In genomic region chr4:144646523-144647094, GRCh38 we compare ENCODE assay signal across 8 cellular contexts. TPM values are rescaled to one million over a fixed set of nuclear protein-coding genes. Genes with fewer than 3 reads are reported as not detected.
DNase-seq lines count a peak whose midpoint lies in the region; ATAC-seq, FAIRE-seq and TF ChIP-seq lines count a peak whose summit lies in the region.

No MANE protein-coding gene starts in this region.

- no peak overlapping the region for H3K14ac ChIP-seq in neuronal stem cell (ENCODE audit: low read length)

- no peak overlapping the region for H2BK120ac ChIP-seq in neuronal stem cell (ENCODE audit: low read depth, low read length)

- H4K8ac ChIP-seq in neuronal stem cell (ENCODE audit: low read depth, low read length) = no peak overlapping the region

- H3K79me2 ChIP-seq in ACC112 (ENCODE audit: control insufficient read depth, insufficient read depth, low read length, unreplicated experiment) = peaks cover 74% of the 10 kb centered on the region
- no peaks in the 10 kb centered on the region for H3K79me2 ChIP-seq in fibroblast of lung (ENCODE audit: control insufficient read depth, insufficient read depth, low read length)

- no peak overlapping the region for H2BK12ac ChIP-seq in neuronal stem cell (ENCODE audit: low read length)

- no peaks in the 10 kb centered on the region for H3K9me3 ChIP-seq in SK-N-MC (ENCODE audit: low read depth, low read length)
- no peaks in the 10 kb centered on the region for H3K9me3 ChIP-seq in fibroblast of lung (ENCODE audit: control insufficient read depth, insufficient read depth, low read depth, low read length)
- peaks cover 0 to 2% of the 10 kb centered on the region in 2 donors for H3K9me3 ChIP-seq in neuronal stem cell (replicated peaks in 1 of 2; ENCODE audit: control insufficient read depth in 2 of 2, insufficient read depth in 1 of 2, low read depth in 1 of 2, low read length in 2 of 2)

- H4K20me1 ChIP-seq in fibroblast of lung (ENCODE audit: control insufficient read depth, extremely low read depth, insufficient read depth, low read length) = no peaks in the 10 kb centered on the region

- H3K4me1 ChIP-seq in ACC112 (ENCODE audit: control insufficient read depth, insufficient read depth, low read length, unreplicated experiment) = peaks cover 29% of the 10 kb centered on the region
- H3K4me1 ChIP-seq in fibroblast of lung (ENCODE audit: control insufficient read depth, extremely low read depth, insufficient read depth, low read length) = no peaks in the 10 kb centered on the region
- H3K4me1 ChIP-seq in neuronal stem cell (ENCODE audit: control insufficient read depth in 2 of 2, insufficient read depth in 1 of 2, low read depth in 1 of 2, low read length in 2 of 2) = peaks cover 8 to 22% of the 10 kb centered on the region in 2 donors

- no peak for FAIRE-seq in RCC 7860 (lab: Jason Lieb, UNC)

- H3K4me3 ChIP-seq in ACC112 (ENCODE audit: low read depth, low read length) (peak overlapping the region; percentile 90), SK-N-MC (peak overlapping the region; percentile 81), fibroblast of lung (replicated peaks in 1 of 4; ENCODE audit: control extremely low read depth in 1 of 4, insufficient read depth in 1 of 4, low read depth in 3 of 4, low read length in 4 of 4) (peak overlapping the region; percentile 62 to 81 (median 66)), neuronal stem cell (ENCODE audit: low read length in 2 of 2) (peak overlapping the region; percentile 52 to 88)

- H3K23ac ChIP-seq in neuronal stem cell (ENCODE audit: low read depth, low read length, poor library complexity) = no peak overlapping the region

- H2AFZ ChIP-seq in ACC112 (ENCODE audit: low read length, unreplicated experiment) = peak overlapping the region; percentile 94
- peak overlapping the region; percentile 90 for H2AFZ ChIP-seq in fibroblast of lung (ENCODE audit: low read length)
- peak overlapping the region; percentile 90 for H2AFZ ChIP-seq in neuronal stem cell (ENCODE audit: low read length)

- no peak overlapping the region for H2BK15ac ChIP-seq in neuronal stem cell (ENCODE audit: low read length)

- WGBS in neuronal stem cell (ENCODE audit: extremely low coverage in 2 of 2, insufficient read length in 2 of 2, insufficient replicate concordance in 1 of 2), 2 donors = no CpG with 5 or more reads among the region's 22 CpGs

- H2BK5ac ChIP-seq in neuronal stem cell (ENCODE audit: low read length) = no peak overlapping the region

- no peak overlapping the region for H2AK5ac ChIP-seq in neuronal stem cell (ENCODE audit: low read depth, low read length)

- ATAC-seq in GM18907 (IDR thresholded peaks at IDR 0.05; ENCODE audit: unreplicated experiment) (peak; percentile 41), HG03108 (IDR thresholded peaks at IDR 0.05; ENCODE audit: unreplicated experiment) (no peak)

- H3K4me2 ChIP-seq in fibroblast of lung (ENCODE audit: extremely low read depth, insufficient read depth, low read length) (peak overlapping the region; percentile 96), neuronal stem cell (ENCODE audit: insufficient read depth, low read length, poor library complexity, severe bottlenecking) (peak overlapping the region; percentile 89)

- peak in 1 of 2 donors; percentile 37 for TF ChIP-seq CTCF in fibroblast of lung (conservative IDR thresholded peaks at IDR 0.05 in 1 of 2, IDR thresholded peaks at IDR 0.05 in 1 of 2; ENCODE audit: low read depth in 1 of 2, low read length in 2 of 2)

- no peaks in the 10 kb centered on the region for H3K79me1 ChIP-seq in neuronal stem cell (ENCODE audit: low read depth, low read length)

- H3K9ac ChIP-seq in SK-N-MC (ENCODE audit: insufficient read length) (no peak overlapping the region), fibroblast of lung (ENCODE audit: insufficient read depth, low read length) (peak overlapping the region; percentile 5), neuronal stem cell (ENCODE audit: low read depth, low read length, poor library complexity) (no peak overlapping the region)

- H4K91ac ChIP-seq in neuronal stem cell (ENCODE audit: low read depth, low read length, poor library complexity) = no peak overlapping the region

- no peak overlapping the region for H3K18ac ChIP-seq in neuronal stem cell (ENCODE audit: low read length)

- no peaks in the 10 kb centered on the region for H3K27me3 ChIP-seq in ACC112 (ENCODE audit: insufficient read depth, low read length)
- peaks cover 4% of the 10 kb centered on the region for H3K27me3 ChIP-seq in fibroblast of lung (ENCODE audit: control insufficient read depth, insufficient read depth, low read length)
- H3K27me3 ChIP-seq in neuronal stem cell (ENCODE audit: control insufficient read depth in 3 of 3, insufficient read depth in 3 of 3, low read depth in 1 of 3, low read length in 3 of 3) = peaks cover 0 to 24% (median 0%) of the 10 kb centered on the region in 3 experiments

- 0 out of 2 replicates have a peak overlapping the region, but pooled peaks have one; percentile 44 for H3K27ac ChIP-seq in ACC112 (ENCODE audit: low read depth, low read length)
- H3K27ac ChIP-seq in SK-N-MC = no peak overlapping the region
- H3K27ac ChIP-seq in fibroblast of lung (ENCODE audit: insufficient read depth, low read length) = no peak overlapping the region
- H3K27ac ChIP-seq in neuronal stem cell (replicated peaks; ENCODE audit: low read length) = no peak overlapping the region

- DNase-seq in SK-N-MC (ENCODE audit: low read depth, low spot score) (no peak), fibroblast of lung (ENCODE audit: low read depth in 2 of 2) (peak in 1 of 2 donors; percentile 35), neuronal stem cell (ENCODE audit: low spot score) (no peak), DMS153 treated with DMSO at 0.1 percent for 48 hours (lab: John Stamatoyannopoulos, UW; ENCODE audit: unreplicated experiment) (no peak), RCC 7860 (ENCODE audit: low spot score) (no peak)

- no peak overlapping the region for H3K4ac ChIP-seq in neuronal stem cell (ENCODE audit: low read length)

- no peaks in the 10 kb centered on the region for H3K36me3 ChIP-seq in ACC112 (ENCODE audit: insufficient read depth, low read length)
- no peaks in the 10 kb centered on the region for H3K36me3 ChIP-seq in SK-N-MC (ENCODE audit: insufficient read depth, low read length)
- H3K36me3 ChIP-seq in fibroblast of lung (ENCODE audit: control insufficient read depth, insufficient read depth, low read length) = no peaks in the 10 kb centered on the region
- H3K36me3 ChIP-seq in neuronal stem cell (replicated peaks in 1 of 2; ENCODE audit: control insufficient read depth in 2 of 2, insufficient read depth in 2 of 2, low read length in 2 of 2) = no peaks in the 10 kb centered on the region

RNA-seq across cellular contexts. Expression of gene HHIP, which starts 0.7 kb away (rescaled TPM):
- under 0.01 TPM in 2 replicates for total RNA-seq in fibroblast of lung
- 0.52 and 0.59 TPM in 2 replicates for polyA plus RNA-seq in fibroblast of lung
- 0.54 and 0.59 TPM in 2 replicates for polyA plus RNA-seq in fibroblast of lung (2012)
- polyA minus RNA-seq in fibroblast of lung (ENCODE audit: low replicate concordance) = 6.4 TPM in 1 of 2 replicates, not detected in the other
- polyA plus RNA-seq in neuronal stem cell (2013, experiment 1 of 2) = 0.06 TPM
- 0.06 TPM for polyA plus RNA-seq in neuronal stem cell (2013, experiment 2 of 2)
